In the genomic region with DNA sequence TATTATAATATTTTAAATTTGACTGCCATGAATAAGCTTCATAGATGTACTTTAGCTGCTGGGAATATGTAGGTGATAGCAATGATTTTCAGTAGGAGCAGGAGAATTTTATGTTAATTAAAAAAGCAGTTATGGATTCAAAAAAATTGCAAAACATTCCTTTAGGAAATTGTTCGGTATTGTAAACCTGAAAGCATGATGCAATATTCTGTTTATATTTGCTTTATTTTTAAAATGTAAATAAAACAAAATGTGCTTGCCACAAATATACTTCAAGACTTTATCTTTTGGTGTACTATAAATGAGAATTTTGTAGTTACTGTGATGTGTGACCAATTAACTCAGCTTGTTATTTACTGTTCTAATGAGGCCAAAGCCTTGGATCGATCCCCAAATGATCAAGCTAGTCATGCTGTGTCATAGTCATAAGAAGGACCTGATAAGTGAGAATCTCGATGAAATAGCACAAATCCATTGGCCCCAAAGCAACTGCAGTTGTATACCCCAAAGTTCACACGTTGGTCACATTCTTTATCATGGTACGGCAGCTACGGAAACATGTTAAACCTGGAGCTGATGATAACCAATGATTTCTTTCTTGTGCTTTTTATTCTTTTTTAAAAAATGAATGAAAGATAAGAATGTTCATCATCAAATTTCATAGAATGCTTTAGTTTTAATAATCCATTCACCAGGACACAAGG, we compare ENCODE assay signal across 1 cellular context.
TF ChIP-seq lines count a peak whose summit lies in the region.

No MANE protein-coding gene starts in this region.

TF ChIP-seq in K562, 482 proteins besides CTCF, POLR2A, EP300 and RAD21 (continued from another document and continues in another):
- TF ChIP-seq, protein P1, sequence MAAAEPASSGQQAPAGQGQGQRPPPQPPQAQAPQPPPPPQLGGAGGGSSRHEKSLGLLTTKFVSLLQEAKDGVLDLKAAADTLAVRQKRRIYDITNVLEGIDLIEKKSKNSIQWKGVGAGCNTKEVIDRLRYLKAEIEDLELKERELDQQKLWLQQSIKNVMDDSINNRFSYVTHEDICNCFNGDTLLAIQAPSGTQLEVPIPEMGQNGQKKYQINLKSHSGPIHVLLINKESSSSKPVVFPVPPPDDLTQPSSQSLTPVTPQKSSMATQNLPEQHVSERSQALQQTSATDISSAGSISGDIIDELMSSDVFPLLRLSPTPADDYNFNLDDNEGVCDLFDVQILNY (CRISPR knock-in tag; IDR thresholded peaks at IDR 0.05) = no peak
- TF ChIP-seq NONO (IDR thresholded peaks at IDR 0.05; ENCODE audit: low read depth in 2 of 2, low read length in 1 of 2) = no peak
- TF ChIP-seq MEIS2 (IDR thresholded peaks at IDR 0.05; ENCODE audit: partially characterized antibody) = no peak
- TF ChIP-seq BRF1 (IDR thresholded peaks at IDR 0.05; ENCODE audit: borderline replicate concordance, extremely low read depth, insufficient read length) = no peak
- TF ChIP-seq, protein P2, sequence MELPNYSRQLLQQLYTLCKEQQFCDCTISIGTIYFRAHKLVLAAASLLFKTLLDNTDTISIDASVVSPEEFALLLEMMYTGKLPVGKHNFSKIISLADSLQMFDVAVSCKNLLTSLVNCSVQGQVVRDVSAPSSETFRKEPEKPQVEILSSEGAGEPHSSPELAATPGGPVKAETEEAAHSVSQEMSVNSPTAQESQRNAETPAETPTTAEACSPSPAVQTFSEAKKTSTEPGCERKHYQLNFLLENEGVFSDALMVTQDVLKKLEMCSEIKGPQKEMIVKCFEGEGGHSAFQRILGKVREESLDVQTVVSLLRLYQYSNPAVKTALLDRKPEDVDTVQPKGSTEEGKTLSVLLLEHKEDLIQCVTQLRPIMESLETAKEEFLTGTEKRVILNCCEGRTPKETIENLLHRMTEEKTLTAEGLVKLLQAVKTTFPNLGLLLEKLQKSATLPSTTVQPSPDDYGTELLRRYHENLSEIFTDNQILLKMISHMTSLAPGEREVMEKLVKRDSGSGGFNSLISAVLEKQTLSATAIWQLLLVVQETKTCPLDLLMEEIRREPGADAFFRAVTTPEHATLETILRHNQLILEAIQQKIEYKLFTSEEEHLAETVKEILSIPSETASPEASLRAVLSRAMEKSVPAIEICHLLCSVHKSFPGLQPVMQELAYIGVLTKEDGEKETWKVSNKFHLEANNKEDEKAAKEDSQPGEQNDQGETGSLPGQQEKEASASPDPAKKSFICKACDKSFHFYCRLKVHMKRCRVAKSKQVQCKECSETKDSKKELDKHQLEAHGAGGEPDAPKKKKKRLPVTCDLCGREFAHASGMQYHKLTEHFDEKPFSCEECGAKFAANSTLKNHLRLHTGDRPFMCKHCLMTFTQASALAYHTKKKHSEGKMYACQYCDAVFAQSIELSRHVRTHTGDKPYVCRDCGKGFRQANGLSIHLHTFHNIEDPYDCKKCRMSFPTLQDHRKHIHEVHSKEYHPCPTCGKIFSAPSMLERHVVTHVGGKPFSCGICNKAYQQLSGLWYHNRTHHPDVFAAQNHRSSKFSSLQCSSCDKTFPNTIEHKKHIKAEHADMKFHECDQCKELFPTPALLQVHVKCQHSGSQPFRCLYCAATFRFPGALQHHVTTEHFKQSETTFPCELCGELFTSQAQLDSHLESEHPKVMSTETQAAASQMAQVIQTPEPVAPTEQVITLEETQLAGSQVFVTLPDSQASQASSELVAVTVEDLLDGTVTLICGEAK (IDR thresholded peaks at IDR 0.05) = no peak
- TF ChIP-seq, protein P2 (CRISPR knock-in tag; IDR thresholded peaks at IDR 0.05) = no peak
- TF ChIP-seq ZNF121 (CRISPR knock-in tag; conservative IDR thresholded peaks at IDR 0.05) = no peak
- TF ChIP-seq FOXK1 (CRISPR knock-in tag; IDR thresholded peaks at IDR 0.05; ENCODE audit: borderline replicate concordance) = no peak
- TF ChIP-seq, protein P3, sequence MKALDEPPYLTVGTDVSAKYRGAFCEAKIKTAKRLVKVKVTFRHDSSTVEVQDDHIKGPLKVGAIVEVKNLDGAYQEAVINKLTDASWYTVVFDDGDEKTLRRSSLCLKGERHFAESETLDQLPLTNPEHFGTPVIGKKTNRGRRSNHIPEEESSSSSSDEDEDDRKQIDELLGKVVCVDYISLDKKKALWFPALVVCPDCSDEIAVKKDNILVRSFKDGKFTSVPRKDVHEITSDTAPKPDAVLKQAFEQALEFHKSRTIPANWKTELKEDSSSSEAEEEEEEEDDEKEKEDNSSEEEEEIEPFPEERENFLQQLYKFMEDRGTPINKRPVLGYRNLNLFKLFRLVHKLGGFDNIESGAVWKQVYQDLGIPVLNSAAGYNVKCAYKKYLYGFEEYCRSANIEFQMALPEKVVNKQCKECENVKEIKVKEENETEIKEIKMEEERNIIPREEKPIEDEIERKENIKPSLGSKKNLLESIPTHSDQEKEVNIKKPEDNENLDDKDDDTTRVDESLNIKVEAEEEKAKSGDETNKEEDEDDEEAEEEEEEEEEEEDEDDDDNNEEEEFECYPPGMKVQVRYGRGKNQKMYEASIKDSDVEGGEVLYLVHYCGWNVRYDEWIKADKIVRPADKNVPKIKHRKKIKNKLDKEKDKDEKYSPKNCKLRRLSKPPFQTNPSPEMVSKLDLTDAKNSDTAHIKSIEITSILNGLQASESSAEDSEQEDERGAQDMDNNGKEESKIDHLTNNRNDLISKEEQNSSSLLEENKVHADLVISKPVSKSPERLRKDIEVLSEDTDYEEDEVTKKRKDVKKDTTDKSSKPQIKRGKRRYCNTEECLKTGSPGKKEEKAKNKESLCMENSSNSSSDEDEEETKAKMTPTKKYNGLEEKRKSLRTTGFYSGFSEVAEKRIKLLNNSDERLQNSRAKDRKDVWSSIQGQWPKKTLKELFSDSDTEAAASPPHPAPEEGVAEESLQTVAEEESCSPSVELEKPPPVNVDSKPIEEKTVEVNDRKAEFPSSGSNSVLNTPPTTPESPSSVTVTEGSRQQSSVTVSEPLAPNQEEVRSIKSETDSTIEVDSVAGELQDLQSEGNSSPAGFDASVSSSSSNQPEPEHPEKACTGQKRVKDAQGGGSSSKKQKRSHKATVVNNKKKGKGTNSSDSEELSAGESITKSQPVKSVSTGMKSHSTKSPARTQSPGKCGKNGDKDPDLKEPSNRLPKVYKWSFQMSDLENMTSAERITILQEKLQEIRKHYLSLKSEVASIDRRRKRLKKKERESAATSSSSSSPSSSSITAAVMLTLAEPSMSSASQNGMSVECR (CRISPR knock-in tag; IDR thresholded peaks at IDR 0.05) = no peak
- no peak for TF ChIP-seq MIER1 (IDR thresholded peaks at IDR 0.05; ENCODE audit: low read depth)
- no peak for TF ChIP-seq RBM25 (IDR thresholded peaks at IDR 0.05; ENCODE audit: low read depth, low read length, severe bottlenecking)
- TF ChIP-seq, protein P4, sequence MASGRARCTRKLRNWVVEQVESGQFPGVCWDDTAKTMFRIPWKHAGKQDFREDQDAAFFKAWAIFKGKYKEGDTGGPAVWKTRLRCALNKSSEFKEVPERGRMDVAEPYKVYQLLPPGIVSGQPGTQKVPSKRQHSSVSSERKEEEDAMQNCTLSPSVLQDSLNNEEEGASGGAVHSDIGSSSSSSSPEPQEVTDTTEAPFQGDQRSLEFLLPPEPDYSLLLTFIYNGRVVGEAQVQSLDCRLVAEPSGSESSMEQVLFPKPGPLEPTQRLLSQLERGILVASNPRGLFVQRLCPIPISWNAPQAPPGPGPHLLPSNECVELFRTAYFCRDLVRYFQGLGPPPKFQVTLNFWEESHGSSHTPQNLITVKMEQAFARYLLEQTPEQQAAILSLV (tag; IDR thresholded peaks at IDR 0.05) = no peak
- TF ChIP-seq HEY1 (CRISPR knock-in tag; IDR thresholded peaks at IDR 0.05; ENCODE audit: borderline replicate concordance) = no peak
- TF ChIP-seq EHMT2 (IDR thresholded peaks at IDR 0.05) = no peak
- TF ChIP-seq EGR1 (conservative IDR thresholded peaks at IDR 0.05) = no peak
- no peak for TF ChIP-seq BCLAF1 (IDR thresholded peaks at IDR 0.05; ENCODE audit: borderline replicate concordance in 1 of 2, control insufficient read depth in 1 of 2, low read depth in 2 of 2, low read length in 1 of 2)
- TF ChIP-seq JUNB (CRISPR knock-in tag; conservative IDR thresholded peaks at IDR 0.05) = no peak
- no peak for TF ChIP-seq ZNF408 (CRISPR knock-in tag; IDR thresholded peaks at IDR 0.05; ENCODE audit: low read depth)
- TF ChIP-seq ZC3H11A (IDR thresholded peaks at IDR 0.05; ENCODE audit: low read depth, low read length) = no peak
- peak in 1 of 2 experiments; percentile 73; a peak in 1 of 4 replicates for TF ChIP-seq ZMIZ1 (IDR thresholded peaks at IDR 0.05; ENCODE audit: low read depth in 2 of 2, low read length in 2 of 2)
- TF ChIP-seq NR2C2 (CRISPR knock-in tag; IDR thresholded peaks at IDR 0.05) = no peak
- TF ChIP-seq NR2C2 (tag; IDR thresholded peaks at IDR 0.05) = peak; percentile 28; the same call in 1 of the 2 replicates
- TF ChIP-seq PPARD (CRISPR knock-in tag; IDR thresholded peaks at IDR 0.05) = no peak
- TF ChIP-seq, protein P5, sequence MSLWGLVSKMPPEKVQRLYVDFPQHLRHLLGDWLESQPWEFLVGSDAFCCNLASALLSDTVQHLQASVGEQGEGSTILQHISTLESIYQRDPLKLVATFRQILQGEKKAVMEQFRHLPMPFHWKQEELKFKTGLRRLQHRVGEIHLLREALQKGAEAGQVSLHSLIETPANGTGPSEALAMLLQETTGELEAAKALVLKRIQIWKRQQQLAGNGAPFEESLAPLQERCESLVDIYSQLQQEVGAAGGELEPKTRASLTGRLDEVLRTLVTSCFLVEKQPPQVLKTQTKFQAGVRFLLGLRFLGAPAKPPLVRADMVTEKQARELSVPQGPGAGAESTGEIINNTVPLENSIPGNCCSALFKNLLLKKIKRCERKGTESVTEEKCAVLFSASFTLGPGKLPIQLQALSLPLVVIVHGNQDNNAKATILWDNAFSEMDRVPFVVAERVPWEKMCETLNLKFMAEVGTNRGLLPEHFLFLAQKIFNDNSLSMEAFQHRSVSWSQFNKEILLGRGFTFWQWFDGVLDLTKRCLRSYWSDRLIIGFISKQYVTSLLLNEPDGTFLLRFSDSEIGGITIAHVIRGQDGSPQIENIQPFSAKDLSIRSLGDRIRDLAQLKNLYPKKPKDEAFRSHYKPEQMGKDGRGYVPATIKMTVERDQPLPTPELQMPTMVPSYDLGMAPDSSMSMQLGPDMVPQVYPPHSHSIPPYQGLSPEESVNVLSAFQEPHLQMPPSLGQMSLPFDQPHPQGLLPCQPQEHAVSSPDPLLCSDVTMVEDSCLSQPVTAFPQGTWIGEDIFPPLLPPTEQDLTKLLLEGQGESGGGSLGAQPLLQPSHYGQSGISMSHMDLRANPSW (CRISPR knock-in tag; IDR thresholded peaks at IDR 0.05) = no peak
